In the genomic region with DNA sequence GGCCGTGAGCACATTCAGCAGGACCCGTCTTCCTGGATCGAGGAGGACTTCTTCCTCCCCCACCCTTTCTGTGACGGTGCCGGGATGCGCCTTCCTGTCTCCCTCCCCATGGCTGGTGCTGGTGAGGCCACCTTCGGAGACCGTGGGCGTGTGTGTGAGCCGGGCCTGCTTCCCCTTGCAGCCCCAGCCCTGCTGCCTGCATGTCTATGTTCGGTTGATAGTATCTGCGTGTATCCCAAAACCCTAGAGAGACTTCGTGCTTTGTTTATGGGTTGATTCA, we compare ENCODE assay signal across 20 cellular contexts. TPM values are rescaled to one million over a fixed set of nuclear protein-coding genes. Genes with fewer than 3 reads are reported as not detected.
DNase-seq lines count a peak whose midpoint lies in the region; ATAC-seq and TF ChIP-seq lines count a peak whose summit lies in the region.
"Had no signal": no experiment of that assay in that cellular context is flagged by ENCODE, and none has a peak within 500 bp of the region (broad histone marks: within the 10 kb centered on the region; RNA-seq: fewer than 3 reads in every experiment).

No MANE protein-coding gene starts in this region.

- peaks cover 40% of the 10 kb centered on the region for H3K36me3 Mint-ChIP-seq in endothelial cell (ENCODE audit: low read depth, unreplicated experiment)

- no peak overlapping the region for H3K27ac Mint-ChIP-seq in endothelial cell (ENCODE audit: unreplicated experiment)

- H3K9me3 ChIP-seq in osteoblast (ENCODE audit: low read depth, low read length) = no peaks in the 10 kb centered on the region
- H3K9me3 ChIP-seq in testis = no peaks in the 10 kb centered on the region

- no peak overlapping the region for H3K27ac ChIP-seq in osteoblast (ENCODE audit: low read depth, low read length)
- no peak overlapping the region for H3K27ac ChIP-seq in testis
- H3K27ac ChIP-seq: C4-2B, SK-N-MC had no signal

- H3K4me3 ChIP-seq in osteoblast (ENCODE audit: insufficient read depth, low read length) (no peak overlapping the region), testis (no peak overlapping the region)
- H3K4me3 ChIP-seq: SK-N-MC had no signal

- ATAC-seq in left ventricle myocardium superior (peak; percentile 27), Right ventricle myocardium inferior (no peak), HG03039 (IDR thresholded peaks at IDR 0.05; ENCODE audit: unreplicated experiment) (no peak)

- TF ChIP-seq POLR2A in testis (IDR thresholded peaks at IDR 0.05) = no peak

- no peaks in the 10 kb centered on the region for H3K79me2 ChIP-seq in osteoblast (ENCODE audit: insufficient read depth, low read length)

- H3K27me3 ChIP-seq in osteoblast (ENCODE audit: insufficient read depth, low read length) (no peaks in the 10 kb centered on the region), testis (no peaks in the 10 kb centered on the region)

- no peaks in the 10 kb centered on the region for H3K9me3 Mint-ChIP-seq in endothelial cell (ENCODE audit: unreplicated experiment)

- peak overlapping the region; percentile 19 for H3K4me3 Mint-ChIP-seq in endothelial cell (ENCODE audit: unreplicated experiment)

- intact Hi-C loops in left ventricle myocardium superior (cut with micrococcal nuclease) (no loop called here), Right ventricle myocardium inferior (cut with DNase I) (no loop called here), testis (cut with DNase I; ENCODE audit: low total_unique reads) (no loop called here)

- WGBS in testis, 2 donors = 76 to 81% methylated on average over 13 of the region's 13 CpGs

- H3K4me1 Mint-ChIP-seq in endothelial cell (ENCODE audit: unreplicated experiment) = no peaks in the 10 kb centered on the region

- no peak overlapping the region for H2AFZ ChIP-seq in osteoblast (ENCODE audit: low read length)

- no peaks in the 10 kb centered on the region for H3K27me3 Mint-ChIP-seq in endothelial cell (ENCODE audit: unreplicated experiment)

- TF ChIP-seq CTCF in endothelial cell (IDR thresholded peaks at IDR 0.05; ENCODE audit: unreplicated experiment) = no peak
- TF ChIP-seq CTCF in osteoblast (IDR thresholded peaks at IDR 0.05; ENCODE audit: extremely low read depth, low read depth, low read length) = no peak
- TF ChIP-seq CTCF in testis (IDR thresholded peaks at IDR 0.05) = no peak

- H3K4me2 ChIP-seq in osteoblast (ENCODE audit: insufficient read depth, low read length) = no peak overlapping the region

- H3K36me3 ChIP-seq in osteoblast (ENCODE audit: insufficient read depth, low read length) = peaks cover 19% of the 10 kb centered on the region
- H3K36me3 ChIP-seq in testis (ENCODE audit: low read depth, missing control alignments) = no peaks in the 10 kb centered on the region

- peaks cover 2% of the 10 kb centered on the region for H4K20me1 ChIP-seq in osteoblast (ENCODE audit: insufficient read depth, low read length)

- peak; percentile 21 for DNase-seq in left ventricle myocardium superior
- no peak for DNase-seq in Right ventricle myocardium inferior (ENCODE audit: missing footprints)
- no peak for DNase-seq in endothelial cell (ENCODE audit: low spot score)
- peak; percentile 44 for DNase-seq in osteoblast (ENCODE audit: insufficient read length, low spot score, missing footprints)
- no peak for DNase-seq in testis
- no peak for DNase-seq in NCI-H2029 (lab: John Stamatoyannopoulos, UW)
- DNase-seq: DMS53, EL, GOT3, HCEC 1CT, IMR-90, NCI-H1105, NCI-H146, NCI-H2081, NCI-H446 treated with DMSO at 0.1 percent for 48 hours, NCI-H526 treated with DMSO at 0.1 percent for 48 hours, SHP77 treated with DMSO at 0.1 percent for 48 hours had no signal

- no peaks in the 10 kb centered on the region for H3K4me1 ChIP-seq in osteoblast (ENCODE audit: insufficient read depth, low read length)
- no peaks in the 10 kb centered on the region for H3K4me1 ChIP-seq in testis

RNA-seq across cellular contexts. Expression of gene CEP72, which starts 12.8 kb away (rescaled TPM):
- total RNA-seq in left ventricle myocardium superior (1.6 TPM), Right ventricle myocardium inferior (2.0 TPM), endothelial cell (ENCODE audit: unreplicated experiment) (11.9 TPM), osteoblast (2.7 and 3.3 TPM in 2 replicates), testis (10 to 100 TPM; 19.8 to 31.2 TPM)
- 18.5 TPM for polyA plus RNA-seq in testis (ENCODE audit: insufficient read depth, low read depth, low replicate concordance)

Comparison
In these comparisons a context has a peak if more than half of its experiments do, and no peak if none do; other contexts are left out.
1. DNase-seq: peak in left ventricle myocardium superior (single experiment) and osteoblast (single experiment); none in Right ventricle myocardium inferior (single experiment), endothelial cell (single experiment), testis (single experiment) and NCI-H2029 (single experiment).